ENCODE assay signal across 2 cellular contexts in the genomic region with DNA sequence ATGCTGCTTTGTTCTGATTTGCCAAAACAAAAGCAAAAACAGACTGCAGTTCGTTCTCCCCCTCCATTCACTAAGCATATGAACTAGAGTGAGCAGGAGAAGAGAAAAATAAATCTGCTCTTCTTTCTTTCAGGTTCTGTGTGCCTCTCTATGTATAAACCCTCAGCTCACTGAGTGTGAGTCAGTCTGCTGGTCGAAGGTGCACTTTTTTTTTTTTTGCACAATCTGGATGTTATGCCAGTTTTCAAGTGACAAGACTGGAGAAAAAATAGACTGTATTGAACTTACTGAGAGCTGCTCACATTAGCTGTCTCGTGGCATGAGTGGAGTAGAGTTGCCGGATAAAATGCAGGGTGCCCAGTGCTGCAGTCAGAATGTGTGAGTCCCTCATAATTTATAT.
TF ChIP-seq lines count a peak whose summit lies in the region.

No MANE protein-coding gene starts in this region.

TF ChIP-seq in GM23338, 12 proteins besides CTCF, POLR2A, EP300 and RAD21 (continued from another document):
- TF ChIP-seq, protein P1, sequence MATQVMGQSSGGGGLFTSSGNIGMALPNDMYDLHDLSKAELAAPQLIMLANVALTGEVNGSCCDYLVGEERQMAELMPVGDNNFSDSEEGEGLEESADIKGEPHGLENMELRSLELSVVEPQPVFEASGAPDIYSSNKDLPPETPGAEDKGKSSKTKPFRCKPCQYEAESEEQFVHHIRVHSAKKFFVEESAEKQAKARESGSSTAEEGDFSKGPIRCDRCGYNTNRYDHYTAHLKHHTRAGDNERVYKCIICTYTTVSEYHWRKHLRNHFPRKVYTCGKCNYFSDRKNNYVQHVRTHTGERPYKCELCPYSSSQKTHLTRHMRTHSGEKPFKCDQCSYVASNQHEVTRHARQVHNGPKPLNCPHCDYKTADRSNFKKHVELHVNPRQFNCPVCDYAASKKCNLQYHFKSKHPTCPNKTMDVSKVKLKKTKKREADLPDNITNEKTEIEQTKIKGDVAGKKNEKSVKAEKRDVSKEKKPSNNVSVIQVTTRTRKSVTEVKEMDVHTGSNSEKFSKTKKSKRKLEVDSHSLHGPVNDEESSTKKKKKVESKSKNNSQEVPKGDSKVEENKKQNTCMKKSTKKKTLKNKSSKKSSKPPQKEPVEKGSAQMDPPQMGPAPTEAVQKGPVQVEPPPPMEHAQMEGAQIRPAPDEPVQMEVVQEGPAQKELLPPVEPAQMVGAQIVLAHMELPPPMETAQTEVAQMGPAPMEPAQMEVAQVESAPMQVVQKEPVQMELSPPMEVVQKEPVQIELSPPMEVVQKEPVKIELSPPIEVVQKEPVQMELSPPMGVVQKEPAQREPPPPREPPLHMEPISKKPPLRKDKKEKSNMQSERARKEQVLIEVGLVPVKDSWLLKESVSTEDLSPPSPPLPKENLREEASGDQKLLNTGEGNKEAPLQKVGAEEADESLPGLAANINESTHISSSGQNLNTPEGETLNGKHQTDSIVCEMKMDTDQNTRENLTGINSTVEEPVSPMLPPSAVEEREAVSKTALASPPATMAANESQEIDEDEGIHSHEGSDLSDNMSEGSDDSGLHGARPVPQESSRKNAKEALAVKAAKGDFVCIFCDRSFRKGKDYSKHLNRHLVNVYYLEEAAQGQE (IDR thresholded peaks at IDR 0.05; ENCODE audit: unreplicated experiment), result no peak
- no peak for TF ChIP-seq ZNF114 (CRISPR knock-in tag; IDR thresholded peaks at IDR 0.05)

TF ChIP-seq in GM12878, 131 proteins besides CTCF, POLR2A, EP300 and RAD21 (continued from another document):
- TF ChIP-seq YY1 (IDR thresholded peaks at IDR 0.05; ENCODE audit: low read depth, low read length), result no peak
- no peak for TF ChIP-seq JUNB (IDR thresholded peaks at IDR 0.05)
- TF ChIP-seq ASH2L (IDR thresholded peaks at IDR 0.05; ENCODE audit: borderline replicate concordance, low read depth), result no peak
- no peak for TF ChIP-seq IKZF1 (conservative IDR thresholded peaks at IDR 0.05)
- no peak for TF ChIP-seq POLR2AphosphoS2 (IDR thresholded peaks at IDR 0.05; ENCODE audit: low read depth, low read length)
- no peak for TF ChIP-seq NRF1 (conservative IDR thresholded peaks at IDR 0.05; ENCODE audit: low read depth, low read length)
- TF ChIP-seq, protein P2, sequence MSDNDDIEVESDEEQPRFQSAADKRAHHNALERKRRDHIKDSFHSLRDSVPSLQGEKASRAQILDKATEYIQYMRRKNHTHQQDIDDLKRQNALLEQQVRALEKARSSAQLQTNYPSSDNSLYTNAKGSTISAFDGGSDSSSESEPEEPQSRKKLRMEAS (IDR thresholded peaks at IDR 0.05; ENCODE audit: low read depth, low read length), result no peak
- no peak for TF ChIP-seq SP1 (IDR thresholded peaks at IDR 0.05; ENCODE audit: low read depth, low read length)
- TF ChIP-seq, protein P3, sequence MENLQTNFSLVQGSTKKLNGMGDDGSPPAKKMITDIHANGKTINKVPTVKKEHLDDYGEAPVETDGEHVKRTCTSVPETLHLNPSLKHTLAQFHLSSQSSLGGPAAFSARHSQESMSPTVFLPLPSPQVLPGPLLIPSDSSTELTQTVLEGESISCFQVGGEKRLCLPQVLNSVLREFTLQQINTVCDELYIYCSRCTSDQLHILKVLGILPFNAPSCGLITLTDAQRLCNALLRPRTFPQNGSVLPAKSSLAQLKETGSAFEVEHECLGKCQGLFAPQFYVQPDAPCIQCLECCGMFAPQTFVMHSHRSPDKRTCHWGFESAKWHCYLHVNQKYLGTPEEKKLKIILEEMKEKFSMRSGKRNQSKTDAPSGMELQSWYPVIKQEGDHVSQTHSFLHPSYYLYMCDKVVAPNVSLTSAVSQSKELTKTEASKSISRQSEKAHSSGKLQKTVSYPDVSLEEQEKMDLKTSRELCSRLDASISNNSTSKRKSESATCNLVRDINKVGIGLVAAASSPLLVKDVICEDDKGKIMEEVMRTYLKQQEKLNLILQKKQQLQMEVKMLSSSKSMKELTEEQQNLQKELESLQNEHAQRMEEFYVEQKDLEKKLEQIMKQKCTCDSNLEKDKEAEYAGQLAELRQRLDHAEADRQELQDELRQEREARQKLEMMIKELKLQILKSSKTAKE (IDR thresholded peaks at IDR 0.05; ENCODE audit: low read depth, poor library complexity, severe bottlenecking), result no peak
- TF ChIP-seq, protein P4, sequence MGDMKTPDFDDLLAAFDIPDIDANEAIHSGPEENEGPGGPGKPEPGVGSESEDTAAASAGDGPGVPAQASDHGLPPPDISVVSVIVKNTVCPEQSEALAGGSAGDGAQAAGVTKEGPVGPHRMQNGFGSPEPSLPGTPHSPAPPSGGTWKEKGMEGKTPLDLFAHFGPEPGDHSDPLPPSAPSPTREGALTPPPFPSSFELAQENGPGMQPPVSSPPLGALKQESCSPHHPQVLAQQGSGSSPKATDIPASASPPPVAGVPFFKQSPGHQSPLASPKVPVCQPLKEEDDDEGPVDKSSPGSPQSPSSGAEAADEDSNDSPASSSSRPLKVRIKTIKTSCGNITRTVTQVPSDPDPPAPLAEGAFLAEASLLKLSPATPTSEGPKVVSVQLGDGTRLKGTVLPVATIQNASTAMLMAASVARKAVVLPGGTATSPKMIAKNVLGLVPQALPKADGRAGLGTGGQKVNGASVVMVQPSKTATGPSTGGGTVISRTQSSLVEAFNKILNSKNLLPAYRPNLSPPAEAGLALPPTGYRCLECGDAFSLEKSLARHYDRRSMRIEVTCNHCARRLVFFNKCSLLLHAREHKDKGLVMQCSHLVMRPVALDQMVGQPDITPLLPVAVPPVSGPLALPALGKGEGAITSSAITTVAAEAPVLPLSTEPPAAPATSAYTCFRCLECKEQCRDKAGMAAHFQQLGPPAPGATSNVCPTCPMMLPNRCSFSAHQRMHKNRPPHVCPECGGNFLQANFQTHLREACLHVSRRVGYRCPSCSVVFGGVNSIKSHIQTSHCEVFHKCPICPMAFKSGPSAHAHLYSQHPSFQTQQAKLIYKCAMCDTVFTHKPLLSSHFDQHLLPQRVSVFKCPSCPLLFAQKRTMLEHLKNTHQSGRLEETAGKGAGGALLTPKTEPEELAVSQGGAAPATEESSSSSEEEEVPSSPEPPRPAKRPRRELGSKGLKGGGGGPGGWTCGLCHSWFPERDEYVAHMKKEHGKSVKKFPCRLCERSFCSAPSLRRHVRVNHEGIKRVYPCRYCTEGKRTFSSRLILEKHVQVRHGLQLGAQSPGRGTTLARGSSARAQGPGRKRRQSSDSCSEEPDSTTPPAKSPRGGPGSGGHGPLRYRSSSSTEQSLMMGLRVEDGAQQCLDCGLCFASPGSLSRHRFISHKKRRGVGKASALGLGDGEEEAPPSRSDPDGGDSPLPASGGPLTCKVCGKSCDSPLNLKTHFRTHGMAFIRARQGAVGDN (IDR thresholded peaks at IDR 0.05), result no peak
TF ChIP-seq in GM12878: peak in this region for 0.
